In the genomic region with DNA sequence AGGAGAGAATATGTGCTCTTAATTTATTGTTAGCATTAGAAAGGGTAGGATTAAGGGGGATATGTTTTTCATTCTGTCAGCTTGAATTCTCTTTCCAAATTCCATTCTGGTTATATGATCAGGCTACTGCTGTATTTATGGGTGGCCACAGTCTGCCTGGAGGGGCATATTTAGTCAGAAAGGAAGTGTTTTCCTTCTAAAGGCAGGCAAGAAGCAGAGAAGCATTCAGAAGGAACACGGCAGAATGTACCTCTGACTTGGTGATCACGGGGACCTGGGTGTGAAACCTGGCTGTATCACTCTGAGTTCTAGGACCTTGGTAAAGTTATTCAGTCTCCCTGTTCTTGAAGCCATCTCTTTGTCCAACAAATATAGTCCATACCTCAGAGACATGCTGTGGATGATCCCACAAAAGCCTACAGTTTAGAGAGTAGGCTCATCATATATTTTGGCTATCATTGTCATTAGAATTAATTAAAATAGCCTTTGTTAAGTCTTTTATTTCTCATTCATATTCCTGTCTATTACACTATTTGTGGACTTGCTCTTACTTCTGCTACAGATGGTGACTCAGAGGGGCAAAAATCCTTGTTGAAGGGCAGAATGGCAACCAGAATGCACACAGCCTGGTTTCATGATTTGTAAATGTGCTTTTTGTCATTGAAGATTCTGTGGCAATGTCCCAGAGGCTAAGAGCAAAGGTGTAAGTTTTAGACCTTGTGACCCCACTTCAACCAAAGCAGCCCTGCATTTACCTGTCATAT, we compare ENCODE assay signal across 15 cellular contexts. TPM values are rescaled to one million over a fixed set of nuclear protein-coding genes. Genes with fewer than 3 reads are reported as not detected.
DNase-seq lines count a peak whose midpoint lies in the region; ATAC-seq, FAIRE-seq and TF ChIP-seq lines count a peak whose summit lies in the region.
"Had no signal": no experiment of that assay in that cellular context is flagged by ENCODE, and none has a peak within 500 bp of the region (broad histone marks: within the 10 kb centered on the region; RNA-seq: fewer than 3 reads in every experiment).

No MANE protein-coding gene starts in this region.

- H3K27ac ChIP-seq in HUES6 (ENCODE audit: low read depth, low read length) (no peak overlapping the region), tibial artery (peak overlapping the region; percentile 76 to 85)
- no peak overlapping the region for H3K27ac ChIP-seq in CD8-positive, alpha-beta T cell (ENCODE audit: low read depth, low read length)
- H3K27ac ChIP-seq: right lobe of liver had no signal

- FAIRE-seq in GM12892 (lab: Jason Lieb, UNC), result no peak

- POLR2A ChIA-PET in T-cell (lab: Charles Lee), result no interaction called here
- POLR2A ChIA-PET in CD8-positive, alpha-beta T cell (lab: Charles Lee), result no interaction called here

- H3K9me3 ChIP-seq in HUES6 (ENCODE audit: control insufficient read depth, insufficient read depth, low read depth, low read length) (no peaks in the 10 kb centered on the region), adipocyte (ENCODE audit: control insufficient read depth, low read length) (no peaks in the 10 kb centered on the region), tibial artery (no peaks in the 10 kb centered on the region)
- H3K9me3 ChIP-seq in CD8-positive, alpha-beta T cell (ENCODE audit: low read length), result no peaks in the 10 kb centered on the region
- H3K9me3 ChIP-seq: right lobe of liver had no signal

- H3K27me3 Mint-ChIP-seq in T-cell, result peaks cover 58 to 68% of the 10 kb centered on the region in 2 donors
- H3K27me3 Mint-ChIP-seq in CD8-positive, alpha-beta T cell (ENCODE audit: low read depth), result peaks cover 60% of the 10 kb centered on the region

- H3K9ac ChIP-seq in HUES6 (ENCODE audit: low read length), result no peak overlapping the region
- peak overlapping the region; percentile 88 for H3K9ac ChIP-seq in adipocyte (ENCODE audit: low read length)

- H3K4me3 ChIP-seq in HUES6 (ENCODE audit: low read depth, low read length), result peak overlapping the region; percentile 23; the same call in 1 of the 2 replicates
- H3K4me3 ChIP-seq in adipocyte (ENCODE audit: low read length), result peak overlapping the region; percentile 85
- H3K4me3 ChIP-seq in tibial artery, result peak overlapping the region; percentile 53 to 57
- H3K4me3 ChIP-seq in CD8-positive, alpha-beta T cell (ENCODE audit: low read depth, low read length), result no peak overlapping the region
- H3K4me3 ChIP-seq: right lobe of liver had no signal

- H3K27me3 ChIP-seq in HUES6 (ENCODE audit: control insufficient read depth, insufficient read depth, low read length) (peaks cover 38% of the 10 kb centered on the region), adipocyte (replicated peaks; ENCODE audit: control insufficient read depth, insufficient read depth, low read length) (no peaks in the 10 kb centered on the region), tibial artery (no peaks in the 10 kb centered on the region)
- H3K27me3 ChIP-seq in CD8-positive, alpha-beta T cell (ENCODE audit: insufficient read depth, low read length), result peaks cover 9% of the 10 kb centered on the region

- intact Hi-C loops in tibial artery (cut with DNase I; ENCODE audit: low total_unique reads), result no loop called here
- intact Hi-C loops in CD8-positive, alpha-beta T cell (cut with DNase I, micrococcal nuclease), result no loop called here

- ATAC-seq in T-cell (replicated peaks in 1 of 4), result no peak
- ATAC-seq in CD8-positive, alpha-beta T cell, result no peak
- ATAC-seq: left lobe of liver; natural killer cell treated with Interleukin-12 subunit alpha and Interleukin-12 subunit beta and Interleukin-15 and Interleukin-18, amount 100 ng/mL, for 72 hours; right lobe of liver; stimulated activated naive CD8-positive, alpha-beta T cell treated with anti-CD3 and anti-CD28 coated beads, Interleukin-15, Interleukin-2, amounts not matched to agents 100 U/mL and 50 U/mL, for 24 hours had no signal

- no peaks in the 10 kb centered on the region for H3K9me3 Mint-ChIP-seq in T-cell
- no peaks in the 10 kb centered on the region for H3K9me3 Mint-ChIP-seq in CD8-positive, alpha-beta T cell
- H3K9me3 Mint-ChIP-seq: activated naive CD8-positive, alpha-beta T cell treated with anti-CD3 and anti-CD28 coated beads for 36 hours; dendritic cell treated with granulocyte-macrophage colony-stimulating factor and Interleukin-4, amounts not matched to agents 40 ng/mL and 50 ng/mL, for 4 days; natural killer cell treated with Interleukin-12 subunit alpha and Interleukin-12 subunit beta and Interleukin-15 and Interleukin-18, amount 100 ng/mL, for 72 hours had no signal

- peaks cover 36% of the 10 kb centered on the region for H3K4me1 ChIP-seq in HUES6 (ENCODE audit: control insufficient read depth, insufficient read depth, low read length)
- peaks cover 31% of the 10 kb centered on the region for H3K4me1 ChIP-seq in adipocyte (ENCODE audit: control insufficient read depth, insufficient read depth, low read length)
- H3K4me1 ChIP-seq in tibial artery, result peaks cover 0 to 66% (median 23%) of the 10 kb centered on the region in 4 donors
- H3K4me1 ChIP-seq in CD8-positive, alpha-beta T cell (ENCODE audit: insufficient read depth, low read length), result no peaks in the 10 kb centered on the region

- no peaks in the 10 kb centered on the region for H3K36me3 Mint-ChIP-seq in T-cell
- H3K36me3 Mint-ChIP-seq in CD8-positive, alpha-beta T cell, result no peaks in the 10 kb centered on the region
- H3K36me3 Mint-ChIP-seq: activated naive CD8-positive, alpha-beta T cell treated with anti-CD3 and anti-CD28 coated beads for 36 hours; natural killer cell treated with Interleukin-12 subunit alpha and Interleukin-12 subunit beta and Interleukin-15 and Interleukin-18, amount 100 ng/mL, for 72 hours had no signal

- CTCF ChIA-PET in T-cell (lab: Charles Lee), result no interaction called here
- CTCF ChIA-PET in CD8-positive, alpha-beta T cell (lab: Charles Lee), result no interaction called here

- peaks cover 0 to 7% (median 3%) of the 10 kb centered on the region in 3 donors for H3K4me1 Mint-ChIP-seq in T-cell
- H3K4me1 Mint-ChIP-seq in CD8-positive, alpha-beta T cell (ENCODE audit: low read depth), result peaks cover 2% of the 10 kb centered on the region
- H3K4me1 Mint-ChIP-seq: activated naive CD8-positive, alpha-beta T cell treated with anti-CD3 and anti-CD28 coated beads for 36 hours had no signal

- DNase-seq in adipocyte (ENCODE audit: low read depth) (peak; percentile 51), iris pigment epithelial cell (ENCODE audit: low read depth) (peak; percentile 29), tibial artery (no peak), T-cell (no peak), GM12892 (ENCODE audit: insufficient read length) (no peak)
- DNase-seq in CD8-positive, alpha-beta T cell, result no peak
- DNase-seq: activated CD8-positive, alpha-beta memory T cell treated with anti-CD3 and anti-CD28 coated beads, Interleukin-2, amount 50 U/mL, for 4 hours; activated naive CD8-positive, alpha-beta T cell treated with anti-CD3 and anti-CD28 coated beads for 36 hours; right lobe of liver; SHP77; stimulated activated naive CD8-positive, alpha-beta T cell treated with anti-CD3 and anti-CD28 coated beads, Interleukin-15, Interleukin-2, amounts not matched to agents 100 U/mL and 50 U/mL, for 24 hours had no signal

- H3K36me3 ChIP-seq in HUES6 (ENCODE audit: control insufficient read depth, insufficient read depth, low read length) (peaks cover 23% of the 10 kb centered on the region; the same call in 1 of the 2 replicates), adipocyte (ENCODE audit: control insufficient read depth, insufficient read depth, low read length, severe bottlenecking) (peaks cover 31% of the 10 kb centered on the region), tibial artery (peaks cover 0 to 6% (median 0%) of the 10 kb centered on the region in 3 donors)
- no peaks in the 10 kb centered on the region for H3K36me3 ChIP-seq in CD8-positive, alpha-beta T cell (ENCODE audit: insufficient read depth, low read length)
- H3K36me3 ChIP-seq: right lobe of liver had no signal

- no peak overlapping the region for H3K4me3 Mint-ChIP-seq in T-cell
- no peak overlapping the region for H3K4me3 Mint-ChIP-seq in CD8-positive, alpha-beta T cell
- H3K4me3 Mint-ChIP-seq: activated naive CD8-positive, alpha-beta T cell treated with anti-CD3 and anti-CD28 coated beads for 36 hours; dendritic cell treated with granulocyte-macrophage colony-stimulating factor and Interleukin-4, amounts not matched to agents 40 ng/mL and 50 ng/mL, for 4 days; natural killer cell treated with Interleukin-12 subunit alpha and Interleukin-12 subunit beta and Interleukin-15 and Interleukin-18, amount 100 ng/mL, for 72 hours had no signal

- no peak overlapping the region for H3K27ac Mint-ChIP-seq in T-cell
- H3K27ac Mint-ChIP-seq in CD8-positive, alpha-beta T cell, result no peak overlapping the region
- H3K27ac Mint-ChIP-seq: activated naive CD8-positive, alpha-beta T cell treated with anti-CD3 and anti-CD28 coated beads for 36 hours; dendritic cell treated with granulocyte-macrophage colony-stimulating factor and Interleukin-4, amounts not matched to agents 40 ng/mL and 50 ng/mL, for 4 days; natural killer cell treated with Interleukin-12 subunit alpha and Interleukin-12 subunit beta and Interleukin-15 and Interleukin-18, amount 100 ng/mL, for 72 hours had no signal

- no peak for TF ChIP-seq CTCF in tibial artery (IDR thresholded peaks at IDR 0.05)
- no peak for TF ChIP-seq CTCF in CD8-positive, alpha-beta T cell (IDR thresholded peaks at IDR 0.05)

- TF ChIP-seq POLR2A in GM12892 (IDR thresholded peaks at IDR 0.05; ENCODE audit: low read depth, low read length), result no peak

RNA-seq across cellular contexts. Expression of a gene that starts 2.7 kb away (rescaled TPM):
- under 1 TPM in 3 of 5 donors, not detected in 2; 0.16 to 0.29 (median 0.20) TPM for total RNA-seq in T-cell
- total RNA-seq in CD8-positive, alpha-beta T cell, result not detected
- polyA plus RNA-seq in GM12892 (2012; ENCODE audit: missing spikeins), result 0.42 TPM

Comparison
In these comparisons a context has a peak if more than half of its experiments do, and no peak if none do; other contexts are left out.
1. H3K27ac ChIP-seq: peak in tibial artery (2 of 2); none in HUES6 (single experiment) and CD8-positive, alpha-beta T cell (single experiment).
2. DNase-seq: peak in adipocyte (single experiment) and iris pigment epithelial cell (single experiment); none in tibial artery (0 of 2), T-cell (0 of 34), CD8-positive, alpha-beta T cell (0 of 7) and GM12892 (single experiment).